ENCODE assay signal across 28 cellular contexts in genomic region chr2:65402339-65402738, GRCh38. TPM values are rescaled to one million over a fixed set of nuclear protein-coding genes. Genes with fewer than 3 reads are reported as not detected.
DNase-seq lines count a peak whose midpoint lies in the region; ATAC-seq and TF ChIP-seq lines count a peak whose summit lies in the region.
"Had no signal": no experiment of that assay in that cellular context is flagged by ENCODE, and none has a peak within 500 bp of the region (broad histone marks: within the 10 kb centered on the region; RNA-seq: fewer than 3 reads in every experiment).

No MANE protein-coding gene starts in this region.

- POLR2A ChIA-PET in HEK293 (lab: Yijun Ruan, JAX): no interaction called here

- no peaks in the 10 kb centered on the region for H3K9me3 ChIP-seq in HEK293 (ENCODE audit: control insufficient read depth, insufficient read depth, low read depth, low read length)
- H3K9me3 ChIP-seq in adipocyte (ENCODE audit: control insufficient read depth, low read length): no peaks in the 10 kb centered on the region
- H3K9me3 ChIP-seq: ovary, SJCRH30, spleen, suprapubic skin had no signal

- peak; percentile 53 for DNase-seq in AG20443 (ENCODE audit: low spot score)
- peak; percentile 13 for DNase-seq in adipocyte (ENCODE audit: low read depth)
- DNase-seq in left lobe of liver (ENCODE audit: low spot score): no peak
- DNase-seq in NCI-H2227 treated with DMSO at 0.1 percent for 48 hours (lab: John Stamatoyannopoulos, UW): no peak
- no peak for DNase-seq in GF-D8 (lab: John Stamatoyannopoulos, UW)
- DNase-seq: ACHN; activated CD8-positive, alpha-beta T cell treated with anti-CD3 and anti-CD28 coated beads, Interleukin-2, amount 10 ng/mL, durations not matched to agents 7 days and 5 days; activated effector memory CD4-positive, alpha-beta T cell treated with Interleukin-2 at 50 U/mL for 16 hours; activated T-cell treated with anti-CD3 and anti-CD28 coated beads for 4 hours; C1 segment of cervical spinal cord; Calu3; EL; immature natural killer cell; Karpas-422; naive thymus-derived CD4-positive, alpha-beta T cell; NCI-H187; ovary; retina; SJCRH30; spleen; stimulated activated CD4-positive, alpha-beta T cell treated with anti-CD3 and anti-CD28 coated beads, Interleukin-4, amount 100 ng/mL, for 1 hour; stimulated activated naive B cell treated with anti-CD40 and anti-IgM and Interleukin-4, amounts not matched to agents 10 μg/mL and 1 μg/mL and 100 μg/mL, for 72 hours had no signal

- H3K4me1 ChIP-seq in HEK293 (ENCODE audit: control insufficient read depth, insufficient read depth, low read length) (peaks cover 19% of the 10 kb centered on the region), adipocyte (ENCODE audit: control insufficient read depth, insufficient read depth, low read length) (peaks cover 47% of the 10 kb centered on the region)
- H3K4me1 ChIP-seq: SJCRH30 had no signal

- no peaks in the 10 kb centered on the region for H3K36me3 ChIP-seq in HEK293 (ENCODE audit: control insufficient read depth in 2 of 2, insufficient read depth in 1 of 2, low read length in 2 of 2)
- H3K36me3 ChIP-seq in adipocyte (ENCODE audit: control insufficient read depth, insufficient read depth, low read length, severe bottlenecking): no peaks in the 10 kb centered on the region
- H3K36me3 ChIP-seq: ovary, SJCRH30, spleen, suprapubic skin had no signal

- ATAC-seq in left lobe of liver: peak; percentile 61
- ATAC-seq in GM21528 (IDR thresholded peaks at IDR 0.05; ENCODE audit: low FRiP score, unreplicated experiment): no peak
- no peak for ATAC-seq in GM19328 (IDR thresholded peaks at IDR 0.05; ENCODE audit: unreplicated experiment)
- ATAC-seq: activated CD8-positive, alpha-beta T cell treated with anti-CD3 and anti-CD28 coated beads, Interleukin-2, amount 10 ng/mL, durations not matched to agents 7 days and 5 days; naive thymus-derived CD4-positive, alpha-beta T cell; stimulated activated naive B cell treated with anti-CD40 and anti-IgM and Interleukin-4, amounts not matched to agents 10 μg/mL and 1 μg/mL and 100 μg/mL, for 72 hours had no signal

- H3K4me3 ChIP-seq in HEK293 (ENCODE audit: low read depth, low read length) (no peak overlapping the region), adipocyte (ENCODE audit: low read length) (peak overlapping the region; percentile 35)
- H3K4me3 ChIP-seq: hepatocyte, ovary, SJCRH30, spleen, suprapubic skin had no signal

- peak overlapping the region; percentile 83 for H3K9ac ChIP-seq in adipocyte (ENCODE audit: low read length)

- TF ChIP-seq CTCF in HEK293 (tag by site-specific recombination; IDR thresholded peaks at IDR 0.05): no peak

- CTCF ChIA-PET in HEK293 (lab: Yijun Ruan, JAX): interaction anchor here (0.6 to 1.3 kb wide), 2 partner anchors 19 to 35 kb away, joined by 3 to 4 read pairs; no protein-coding TSS in a partner anchor

- no peaks in the 10 kb centered on the region for H3K27me3 ChIP-seq in adipocyte (replicated peaks; ENCODE audit: control insufficient read depth, insufficient read depth, low read length)
- H3K27me3 ChIP-seq: hepatocyte, ovary, SJCRH30, spleen, suprapubic skin had no signal

- H3K27ac ChIP-seq in HEK293 (ENCODE audit: extremely low read depth, low read depth, low read length): no peak overlapping the region
- H3K27ac ChIP-seq: epithelial cell of prostate, hepatocyte, ovary, SJCRH30, spleen, suprapubic skin had no signal

TF ChIP-seq in HEK293, 187 proteins besides CTCF, POLR2A, EP300 and RAD21:
- no peak for TF ChIP-seq ZNF221 (tag by site-specific recombination; IDR thresholded peaks at IDR 0.05; ENCODE audit: borderline replicate concordance)
- TF ChIP-seq ZNF362 (tag by site-specific recombination; IDR thresholded peaks at IDR 0.05): peak; percentile 45; the same call in 1 of the 2 replicates
- no peak for TF ChIP-seq SCRT2 (tag by site-specific recombination; IDR thresholded peaks at IDR 0.05)
- peak; percentile 89 for TF ChIP-seq ZBTB17 (tag by site-specific recombination; IDR thresholded peaks at IDR 0.05)
- TF ChIP-seq KLF9 (tag by site-specific recombination; IDR thresholded peaks at IDR 0.05; ENCODE audit: low read depth): no peak
- TF ChIP-seq KLF16 (tag by site-specific recombination; IDR thresholded peaks at IDR 0.05): no peak
TF ChIP-seq in HEK293: peak in this region for 2.

RNA-seq across cellular contexts. Expression of gene SPRED2, which starts 30.1 kb away (rescaled TPM):
- 17.3 TPM for total RNA-seq in left lobe of liver

Comparison
In these comparisons a context has a peak if more than half of its experiments do, and no peak if none do; other contexts are left out.
1. DNase-seq: peak in AG20443 (single experiment) and adipocyte (single experiment); none in left lobe of liver (single experiment), NCI-H2227 treated with DMSO at 0.1 percent for 48 hours (single experiment) and GF-D8 (single experiment).